ENCODE assay signal across 25 cellular contexts in genomic region chr1:158103275-158103674, GRCh38.
"Had no signal": no experiment of that assay in that cellular context is flagged by ENCODE, and none has a peak within 500 bp of the region (broad histone marks: within the 10 kb centered on the region; RNA-seq: fewer than 3 reads in every experiment).

No MANE protein-coding gene starts in this region.

- DNase-seq: activated CD4-positive, alpha-beta memory T cell treated with anti-CD3 and anti-CD28 coated beads, Interleukin-2, amount 10 ng/mL, durations not matched to agents 7 days and 5 days; activated CD4-positive, alpha-beta T cell treated with anti-CD3 and anti-CD28 coated beads for 36 hours; activated CD4-positive, alpha-beta T cell treated with anti-CD3 and anti-CD28 coated beads, Interleukin-2, amount 50 U/mL, for 1 hour; activated CD8-positive, alpha-beta memory T cell treated with anti-CD3 and anti-CD28 coated beads, Interleukin-2, amount 50 U/mL, for 4 hours; activated gamma-delta T cell treated with Interleukin-2 at 50 U/mL for 16 hours; activated naive CD4-positive, alpha-beta T cell treated with anti-CD3 and anti-CD28 coated beads, Interleukin-2, amount 10 ng/mL, durations not matched to agents 7 days and 5 days; activated naive CD8-positive, alpha-beta T cell treated with anti-CD3 and anti-CD28 coated beads for 36 hours; activated T-cell treated with anti-CD3 and anti-CD28 coated beads, Interleukin-2, amount 50 U/mL, for 72 hours; Kasumi-1; KBM-7; NCI-H1092; NCI-H1417; NCI-H1694; NCI-H2029; NCI-H2107; NCI-H2171 treated with DMSO at 0.1 percent for 48 hours; NCI-H226; NCI-H82; Peyer's patch; Right ventricle myocardium superior; SJCRH30; SK-N-SH; T-helper 1 cell had no signal

- H3K4me3 ChIP-seq: Peyer's patch, SJCRH30 had no signal

- ATAC-seq: activated CD4-positive, alpha-beta T cell treated with anti-CD3 and anti-CD28 coated beads for 36 hours; activated T-cell treated with anti-CD3 and anti-CD28 coated beads, Interleukin-2, amount 50 U/mL, for 72 hours had no signal

- H3K9me3 ChIP-seq: Peyer's patch, SJCRH30, SK-N-SH had no signal

- H3K9ac ChIP-seq: SK-N-SH had no signal

- H3K27me3 ChIP-seq: Peyer's patch, SJCRH30 had no signal

- H3K4me1 ChIP-seq: SJCRH30 had no signal

- H3K27ac ChIP-seq: RWPE1, SJCRH30, VCaP had no signal

- H3K36me3 ChIP-seq: Peyer's patch, SJCRH30 had no signal

- H3K4me2 ChIP-seq: SK-N-SH had no signal
